Comparison of ENCODE assay signal across 23 cellular contexts in genomic region chr4:185849543-185850185, GRCh38. TPM values are rescaled to one million over a fixed set of nuclear protein-coding genes. Genes with fewer than 3 reads are reported as not detected.
DNase-seq lines count a peak whose midpoint lies in the region; FAIRE-seq and TF ChIP-seq lines count a peak whose summit lies in the region.
"Had no signal": no experiment of that assay in that cellular context is flagged by ENCODE, and none has a peak within 500 bp of the region (broad histone marks: within the 10 kb centered on the region; RNA-seq: fewer than 3 reads in every experiment).

No MANE protein-coding gene starts in this region.

- peak overlapping the region; percentile 69 for H3K27ac ChIP-seq in cardiac muscle cell
- H3K27ac ChIP-seq: brain microvascular endothelial cell, parathyroid adenoma, transverse colon had no signal

- H3K4me3 ChIP-seq in AG09309 (ENCODE audit: control insufficient read depth, low read depth, low read length) (no peak overlapping the region), bronchial epithelial cell (ENCODE audit: low read depth, low read length) (no peak overlapping the region), cardiac muscle cell (no peak overlapping the region)
- H3K4me3 ChIP-seq: dorsolateral prefrontal cortex, transverse colon had no signal

- H3K9me3 ChIP-seq in cardiac muscle cell (ENCODE audit: low read depth): no peaks in the 10 kb centered on the region

- H3K4me1 ChIP-seq in cardiac muscle cell (ENCODE audit: low read depth): peaks cover 21% of the 10 kb centered on the region
- H3K4me1 ChIP-seq: parathyroid adenoma, transverse colon had no signal

- H3K36me3 ChIP-seq in bronchial epithelial cell (ENCODE audit: control insufficient read depth, insufficient read depth, low read length): no peaks in the 10 kb centered on the region
- H3K36me3 ChIP-seq in cardiac muscle cell: no peaks in the 10 kb centered on the region
- H3K36me3 ChIP-seq: brain microvascular endothelial cell, transverse colon had no signal

- DNase-seq in AG09309 (ENCODE audit: low read depth) (peak; percentile 63), bronchial epithelial cell (ENCODE audit: low read depth) (no peak), cardiac muscle cell (ENCODE audit: low read depth in 1 of 2, low spot score in 1 of 2) (peak in 1 of 2 donors; percentile 92), occipital lobe (lab: John Stamatoyannopoulos, UW) (peak; percentile 14), nucleus accumbens (lab: John Stamatoyannopoulos, UW) (no peak), frontal cortex (ENCODE audit: low spot score in 2 of 2) (no peak)
- no peak for DNase-seq in stimulated activated CD4-positive, alpha-beta T cell treated with anti-CD3 and anti-CD28 coated beads, Interleukin-4, amount 100 ng/mL, for 24 hours
- DNase-seq in activated CD4-positive, alpha-beta T cell treated with anti-CD3 and anti-CD28 coated beads for 1 hour: no peak
- DNase-seq: activated CD4-positive, alpha-beta T cell treated with anti-CD3 and anti-CD28 coated beads for 4 hours; activated CD8-positive, alpha-beta memory T cell treated with anti-CD3 and anti-CD28 coated beads, Interleukin-2, amount 50 U/mL, for 48 hours; activated naive CD4-positive, alpha-beta T cell treated with anti-CD3 and anti-CD28 coated beads, Interleukin-2, amount 10 ng/mL, durations not matched to agents 7 days and 5 days; brain microvascular endothelial cell; CD4-positive, CD25-positive, alpha-beta regulatory T cell; erythroblast; hypothalamus; Kasumi-1; NCI-H1105 treated with DMSO at 0.1 percent for 48 hours; NCI-H2227 treated with DMSO at 0.1 percent for 48 hours; transverse colon had no signal

- peak; percentile 66 for FAIRE-seq in bronchial epithelial cell (lab: Jason Lieb, UNC)
- FAIRE-seq in frontal cortex (lab: Jason Lieb, UNC): no peak
- FAIRE-seq: A204.1, RCC 7860 had no signal

- H3K27me3 ChIP-seq in bronchial epithelial cell (ENCODE audit: control insufficient read depth, insufficient read depth, low read length): no peaks in the 10 kb centered on the region
- no peaks in the 10 kb centered on the region for H3K27me3 ChIP-seq in cardiac muscle cell
- H3K27me3 ChIP-seq: brain microvascular endothelial cell, transverse colon had no signal

- no peak for TF ChIP-seq CTCF in AG09309 (IDR thresholded peaks at IDR 0.05; ENCODE audit: control insufficient read depth, insufficient read depth, low read depth, low read length, missing control alignments)
- no peak for TF ChIP-seq CTCF in bronchial epithelial cell (IDR thresholded peaks at IDR 0.05; ENCODE audit: insufficient read depth, low read length, severe bottlenecking)
- TF ChIP-seq CTCF in cardiac muscle cell (IDR thresholded peaks at IDR 0.05; ENCODE audit: low read depth, low read length): no peak

RNA-seq across cellular contexts. Expression of gene SORBS2, which starts 37.7 kb away (rescaled TPM):
- total RNA-seq in bronchial epithelial cell (1.1 and 1.9 TPM in 2 replicates), cardiac muscle cell (318 and 453 TPM in 2 replicates), occipital lobe (66.8 TPM), frontal cortex (46.9 TPM)
- 470 and 545 TPM in 2 replicates for polyA plus RNA-seq in cardiac muscle cell
- polyA plus RNA-seq: CD4-positive, CD25-positive, alpha-beta regulatory T cell had no signal

Comparison
In these comparisons a context has a peak if more than half of its experiments do, and no peak if none do; other contexts are left out.
1. DNase-seq: peak in AG09309 (single experiment) and occipital lobe (single experiment); none in bronchial epithelial cell (single experiment), stimulated activated CD4-positive, alpha-beta T cell treated with anti-CD3 and anti-CD28 coated beads, Interleukin-4, amount 100 ng/mL, for 24 hours (single experiment), nucleus accumbens (0 of 56), activated CD4-positive, alpha-beta T cell treated with anti-CD3 and anti-CD28 coated beads for 1 hour (single experiment) and frontal cortex (0 of 2).
2. RNA of gene SORBS2, which starts 37.7 kb away (total RNA-seq): 318 to 453 TPM in cardiac muscle cell, 66.8 TPM in occipital lobe (single experiment) and 46.9 TPM in frontal cortex (single experiment); 1.1 to 1.9 TPM in bronchial epithelial cell; every median in the first group is over 10 times any median in the second.